16 cellular contexts compared by ENCODE assay signal in genomic region chr2:238105506-238106338, GRCh38. TPM values are rescaled to one million over a fixed set of nuclear protein-coding genes. Genes with fewer than 3 reads are reported as not detected.
DNase-seq lines count a peak whose midpoint lies in the region; ATAC-seq and TF ChIP-seq lines count a peak whose summit lies in the region.
"Had no signal": no experiment of that assay in that cellular context is flagged by ENCODE, and none has a peak within 500 bp of the region (broad histone marks: within the 10 kb centered on the region; RNA-seq: fewer than 3 reads in every experiment).

No MANE protein-coding gene starts in this region.

- TF ChIP-seq POLR2A in heart left ventricle (IDR thresholded peaks at IDR 0.05) (no peak), stomach (IDR thresholded peaks at IDR 0.05) (no peak)

- no peak overlapping the region for H3K4me3 ChIP-seq in heart left ventricle
- H3K4me3 ChIP-seq in left ventricle myocardium inferior, result no peak overlapping the region
- no peak overlapping the region for H3K4me3 ChIP-seq in WERI-Rb-1 (ENCODE audit: low read depth, low read length)
- no peak overlapping the region for H3K4me3 ChIP-seq in osteoblast (ENCODE audit: insufficient read depth, low read length)
- H3K4me3 ChIP-seq in stomach, result no peak overlapping the region
- H3K4me3 ChIP-seq: body of pancreas, SJSA1 had no signal

- peaks cover 0 to 20% (median 0%) of the 10 kb centered on the region in 12 donors for H3K4me1 ChIP-seq in heart left ventricle
- peaks cover 6% of the 10 kb centered on the region for H3K4me1 ChIP-seq in left ventricle myocardium inferior
- H3K4me1 ChIP-seq in osteoblast (ENCODE audit: insufficient read depth, low read length), result no peaks in the 10 kb centered on the region
- peaks cover 0 to 18% (median 13%) of the 10 kb centered on the region in 4 donors for H3K4me1 ChIP-seq in stomach
- H3K4me1 ChIP-seq: SJSA1 had no signal

- 71 to 91% (median 86%) methylated on average over 10 to 28 of the region's 28 CpGs for WGBS in heart left ventricle, 4 donors
- WGBS in stomach, 5 donors, result 88 to 93% (median 89%) methylated on average over 14 to 28 of the region's 28 CpGs

- H3K4me2 ChIP-seq in osteoblast (ENCODE audit: insufficient read depth, low read length), result no peak overlapping the region

- H4K20me1 ChIP-seq in osteoblast (ENCODE audit: insufficient read depth, low read length), result no peaks in the 10 kb centered on the region

- H3K79me2 ChIP-seq in osteoblast (ENCODE audit: insufficient read depth, low read length), result no peaks in the 10 kb centered on the region

- ATAC-seq in heart left ventricle (no peak), HG02973 (IDR thresholded peaks at IDR 0.05; ENCODE audit: unreplicated experiment) (no peak)
- ATAC-seq: body of pancreas had no signal

- H3K36me3 ChIP-seq in heart left ventricle, result no peaks in the 10 kb centered on the region
- no peaks in the 10 kb centered on the region for H3K36me3 ChIP-seq in left ventricle myocardium inferior
- H3K36me3 ChIP-seq in WERI-Rb-1, result no peaks in the 10 kb centered on the region
- H3K36me3 ChIP-seq in osteoblast (ENCODE audit: insufficient read depth, low read length), result no peaks in the 10 kb centered on the region
- no peaks in the 10 kb centered on the region for H3K36me3 ChIP-seq in stomach
- H3K36me3 ChIP-seq: SJSA1 had no signal

- no peak overlapping the region for H2AFZ ChIP-seq in osteoblast (ENCODE audit: low read length)

- TF ChIP-seq EP300 in stomach (IDR thresholded peaks at IDR 0.05), result no peak

- TF ChIP-seq CTCF in heart left ventricle (IDR thresholded peaks at IDR 0.05), result no peak
- no peak for TF ChIP-seq CTCF in left ventricle myocardium inferior (IDR thresholded peaks at IDR 0.05; ENCODE audit: borderline replicate concordance)
- TF ChIP-seq CTCF in WERI-Rb-1 (IDR thresholded peaks at IDR 0.05; ENCODE audit: low read depth, low read length), result no peak
- TF ChIP-seq CTCF in osteoblast (IDR thresholded peaks at IDR 0.05; ENCODE audit: extremely low read depth, low read depth, low read length), result no peak
- no peak for TF ChIP-seq CTCF in stomach (IDR thresholded peaks at IDR 0.05)

- H3K9me3 ChIP-seq in heart left ventricle (no peaks in the 10 kb centered on the region), left ventricle myocardium inferior (replicated peaks) (no peaks in the 10 kb centered on the region), WERI-Rb-1 (ENCODE audit: severe bottlenecking) (no peaks in the 10 kb centered on the region), osteoblast (ENCODE audit: low read depth, low read length) (no peaks in the 10 kb centered on the region), stomach (no peaks in the 10 kb centered on the region)
- H3K9me3 ChIP-seq: body of pancreas, SJSA1 had no signal

- H3K27ac ChIP-seq in heart left ventricle (no peak overlapping the region), left ventricle myocardium inferior (replicated peaks) (no peak overlapping the region), WERI-Rb-1 (no peak overlapping the region), osteoblast (ENCODE audit: low read depth, low read length) (no peak overlapping the region), stomach (no peak overlapping the region)
- H3K27ac ChIP-seq: body of pancreas, SJSA1 had no signal

- intact Hi-C loops in heart left ventricle (cut with DNase I), result loop anchor here in 1 of 10 donors (10.0 kb wide), 1 partner anchor 251 kb away; the partner anchor contains the start of gene RAMP1
- intact Hi-C loops in left ventricle myocardium inferior (cut with micrococcal nuclease), result no loop called here
- intact Hi-C loops in stomach (cut with DNase I; ENCODE audit: low total_unique reads), result no loop called here

- DNase-seq in heart left ventricle, result peak in 3 of 5 donors; percentile 4 to 33 (median 5)
- DNase-seq in left ventricle myocardium inferior, result no peak
- peak; percentile 6 for DNase-seq in WERI-Rb-1
- DNase-seq in osteoblast (ENCODE audit: insufficient read length, low spot score, missing footprints), result peak; percentile 75
- DNase-seq in NCI-H2196 treated with DMSO at 0.1 percent for 48 hours (lab: John Stamatoyannopoulos, UW; ENCODE audit: unreplicated experiment), result no peak
- no peak for DNase-seq in stomach
- DNase-seq: activated CD4-positive, alpha-beta memory T cell treated with anti-CD3 and anti-CD28 coated beads for 36 hours; activated naive CD4-positive, alpha-beta T cell treated with Interleukin-2 at 50 U/mL for 16 hours; cortex of kidney; DND-41; NCI-H1436 treated with DMSO at 0.1 percent for 48 hours; nucleus accumbens had no signal

- H3K27me3 ChIP-seq in heart left ventricle, result peaks cover 0 to 5% (median 0%) of the 10 kb centered on the region in 9 donors
- H3K27me3 ChIP-seq in left ventricle myocardium inferior (ENCODE audit: low read depth), result peaks cover 16% of the 10 kb centered on the region
- H3K27me3 ChIP-seq in WERI-Rb-1 (ENCODE audit: insufficient read depth, low read depth, severe bottlenecking), result no peaks in the 10 kb centered on the region
- no peaks in the 10 kb centered on the region for H3K27me3 ChIP-seq in osteoblast (ENCODE audit: insufficient read depth, low read length)
- peaks cover 0 to 9% (median 0%) of the 10 kb centered on the region in 3 donors for H3K27me3 ChIP-seq in stomach
- H3K27me3 ChIP-seq: body of pancreas, SJSA1 had no signal

RNA-seq across cellular contexts. Expression of gene ESPNL, which starts 5.6 kb away (rescaled TPM):
- 1 to 10 TPM in 1 of 9 donors, under 1 TPM in 7, not detected in 1; 0.05 to 1.2 (median 0.23) TPM for total RNA-seq in heart left ventricle
- polyA plus RNA-seq in heart left ventricle, result under 1 TPM in 1 of 2 donors, not detected in 1; 0.27 TPM
- not detected for total RNA-seq in left ventricle myocardium inferior
- 1.8 and 9.8 TPM in 2 replicates for total RNA-seq in osteoblast
- 1 to 10 TPM in 1 of 5 donors, under 1 TPM in 1, not detected in 3; 0.73 to 1.3 TPM for total RNA-seq in stomach
- polyA plus RNA-seq in stomach, result under 1 TPM; 0.05 to 0.31 (median 0.25) TPM
- total RNA-seq: body of pancreas had no signal

RNA-seq across cellular contexts. Expression of gene KLHL30, which starts 32.7 kb away (rescaled TPM):
- total RNA-seq in heart left ventricle (10 to 100 TPM; 19.8 to 43.7 (median 23.2) TPM), left ventricle myocardium inferior (17.3 TPM), osteoblast (under 0.01 TPM in 2 replicates), stomach (1 to 10 TPM in 2 of 5 donors, under 1 TPM in 1, not detected in 2; 0.29 to 1.7 (median 1.3) TPM)
- polyA plus RNA-seq in heart left ventricle (10 to 100 TPM in 1 of 2 donors, 1 to 10 TPM in 1; 5.1 to 10.7 TPM), stomach (under 1 TPM; 0.06 to 0.46 (median 0.15) TPM)
- total RNA-seq: activated CD4-positive, alpha-beta memory T cell treated with anti-CD3 and anti-CD28 coated beads for 36 hours; mononuclear cell had no signal

RNA-seq across cellular contexts. Expression of gene SCLY, which starts 44.9 kb away (rescaled TPM):
- 10 to 100 TPM in 6 of 9 donors, 1 to 10 TPM in 3; 8.1 to 14.3 (median 10.6) TPM for total RNA-seq in heart left ventricle
- 10 to 100 TPM in 1 of 2 donors, 1 to 10 TPM in 1; 6.9 to 21.2 TPM for polyA plus RNA-seq in heart left ventricle
- total RNA-seq in left ventricle myocardium inferior, result 10.9 TPM
- 11.6 and 12.4 TPM in 2 replicates for total RNA-seq in osteoblast
- 10 to 100 TPM in 4 of 5 donors, 1 to 10 TPM in 1; 7.2 to 12.8 (median 12.1) TPM for total RNA-seq in stomach
- 10 to 100 TPM in 1 of 3 donors, 1 to 10 TPM in 2; 5.4 to 11.3 (median 9.9) TPM for polyA plus RNA-seq in stomach

RNA-seq across cellular contexts. Expression of gene ERFE, which starts 53.0 kb away (rescaled TPM):
- total RNA-seq in heart left ventricle (1 to 10 TPM in 1 of 9 donors, under 1 TPM in 5, not detected in 3; 0.23 to 1.8 (median 0.65) TPM), left ventricle myocardium inferior (0.44 TPM), osteoblast (0.88 and 1.8 TPM in 2 replicates), stomach (1 to 10 TPM in 1 of 5 donors, under 1 TPM in 1, not detected in 3; 0.89 to 1.1 TPM)
- polyA plus RNA-seq in heart left ventricle (under 1 TPM; 0.08 to 0.36 TPM), stomach (under 1 TPM in 2 of 3 donors, not detected in 1; 0.13 to 0.75 TPM)
- total RNA-seq: activated CD4-positive, alpha-beta memory T cell treated with anti-CD3 and anti-CD28 coated beads for 36 hours had no signal

Comparison
In these comparisons a context has a peak if more than half of its experiments do, and no peak if none do; other contexts are left out.
1. DNase-seq: peak in heart left ventricle (3 of 5), WERI-Rb-1 (single experiment) and osteoblast (single experiment); none in left ventricle myocardium inferior (single experiment), NCI-H2196 treated with DMSO at 0.1 percent for 48 hours (single experiment) and stomach (single experiment).